ENCODE assay signal across 8 cellular contexts in genomic region chr10:11270135-11270857, GRCh38.
DNase-seq lines count a peak whose midpoint lies in the region; ATAC-seq, FAIRE-seq and TF ChIP-seq lines count a peak whose summit lies in the region.

No MANE protein-coding gene starts in this region.

- peak; percentile 92 for TF ChIP-seq CTCF in WERI-Rb-1 (IDR thresholded peaks at IDR 0.05; ENCODE audit: low read depth, low read length)
- TF ChIP-seq CTCF in brain microvascular endothelial cell (IDR thresholded peaks at IDR 0.05; ENCODE audit: low read depth, low read length, missing control alignments): peak; percentile 98
- peak; percentile 93 to 97 (median 96) for TF ChIP-seq CTCF in keratinocyte (optimal IDR thresholded peaks at IDR 0.05 in 1 of 3, IDR thresholded peaks at IDR 0.05 in 1 of 3, conservative IDR thresholded peaks at IDR 0.05 in 1 of 3; ENCODE audit: extremely low read depth in 1 of 3, insufficient read depth in 2 of 3, low read length in 3 of 3)

- no peak overlapping the region for H3K4me2 ChIP-seq in keratinocyte (ENCODE audit: control insufficient read depth, extremely low read depth, insufficient read depth, low read depth, low read length)

- peak; percentile 71 for FAIRE-seq in keratinocyte (lab: Jason Lieb, UNC)

- peak; percentile 39 for ATAC-seq in GM21423 (IDR thresholded peaks at IDR 0.05; ENCODE audit: unreplicated experiment)

- no peaks in the 10 kb centered on the region for H3K79me2 ChIP-seq in keratinocyte (ENCODE audit: control insufficient read depth, insufficient read depth, low read length)

- H3K36me3 ChIP-seq in WERI-Rb-1: no peaks in the 10 kb centered on the region
- no peaks in the 10 kb centered on the region for H3K36me3 ChIP-seq in brain microvascular endothelial cell (replicated peaks)
- H3K36me3 ChIP-seq in keratinocyte (ENCODE audit: control insufficient read depth in 2 of 2, extremely low read depth in 1 of 2, insufficient read depth in 2 of 2, low read length in 2 of 2): no peaks in the 10 kb centered on the region

- DNase-seq in Caki2 (ENCODE audit: low read depth) (peak; percentile 47), WERI-Rb-1 (peak; percentile 75), brain microvascular endothelial cell (peak; percentile 66), keratinocyte (ENCODE audit: low read depth, low spot score) (no peak), NCI-H345 (lab: John Stamatoyannopoulos, UW) (no peak)
- DNase-seq in stimulated activated CD4-positive, alpha-beta T cell treated with anti-CD3 and anti-CD28 coated beads, Interleukin-2, amount 100 ng/mL, for 4 hours (ENCODE audit: low read depth): peak; percentile 61

- dilution Hi-C loops in keratinocyte (cut with MboI; ENCODE audit: extremely low pct_ligation_motif_present, low sequenced_read_pairs): no loop called here

- TF ChIP-seq EP300 in Ishikawa (IDR thresholded peaks at IDR 0.05; ENCODE audit: borderline replicate concordance): no peak

- H2AFZ ChIP-seq in keratinocyte (ENCODE audit: control insufficient read depth, low read length): no peak overlapping the region

- H3K9me1 ChIP-seq in keratinocyte (ENCODE audit: control insufficient read depth, extremely low read depth, insufficient read depth, low read length): no peaks in the 10 kb centered on the region

- H3K27ac ChIP-seq in WERI-Rb-1: no peak overlapping the region
- H3K27ac ChIP-seq in brain microvascular endothelial cell: no peak overlapping the region
- no peak overlapping the region for H3K27ac ChIP-seq in keratinocyte (ENCODE audit: control insufficient read depth, insufficient read depth, low read length)

- no peaks in the 10 kb centered on the region for H3K27me3 ChIP-seq in WERI-Rb-1 (ENCODE audit: insufficient read depth, low read depth, severe bottlenecking)
- no peaks in the 10 kb centered on the region for H3K27me3 ChIP-seq in brain microvascular endothelial cell (replicated peaks)
- no peaks in the 10 kb centered on the region for H3K27me3 ChIP-seq in keratinocyte (ENCODE audit: control insufficient read depth, extremely low read depth, insufficient read depth, low read length)

- H3K4me1 ChIP-seq in keratinocyte (ENCODE audit: control insufficient read depth, extremely low read depth, insufficient read depth, low read length): no peaks in the 10 kb centered on the region

- no peaks in the 10 kb centered on the region for H4K20me1 ChIP-seq in keratinocyte (ENCODE audit: control insufficient read depth, extremely low read depth, insufficient read depth, low read length)

- H3K9me3 ChIP-seq in WERI-Rb-1 (ENCODE audit: severe bottlenecking) (no peaks in the 10 kb centered on the region), keratinocyte (ENCODE audit: control insufficient read depth, low read depth, low read length) (no peaks in the 10 kb centered on the region)

- no peak overlapping the region for H3K4me3 ChIP-seq in WERI-Rb-1 (ENCODE audit: low read depth, low read length)
- H3K4me3 ChIP-seq in brain microvascular endothelial cell (ENCODE audit: low read depth, low read length): no peak overlapping the region
- no peak overlapping the region for H3K4me3 ChIP-seq in keratinocyte (ENCODE audit: control insufficient read depth in 2 of 3, extremely low read depth in 1 of 3, insufficient read depth in 2 of 3, low read depth in 1 of 3, low read length in 3 of 3)

- in situ Hi-C loops in Caki2 (cut with HindIII; ENCODE audit: low pct_unique_long_range_greater_than_20kb, low sequenced_read_pairs): no loop called here
- in situ Hi-C loops in brain microvascular endothelial cell (cut with HindIII; ENCODE audit: low pct_ligation_motif_present, low sequenced_read_pairs): no loop called here

- no peak overlapping the region for H3K9ac ChIP-seq in keratinocyte (ENCODE audit: control insufficient read depth, extremely low read depth, insufficient read depth, low read length)

- peak; percentile 83 for TF ChIP-seq RAD21 in Ishikawa (IDR thresholded peaks at IDR 0.05; ENCODE audit: low read depth)

TF ChIP-seq in Ishikawa, 13 proteins besides CTCF, POLR2A, EP300 and RAD21:
- no peak for TF ChIP-seq TAF1 (IDR thresholded peaks at IDR 0.05; ENCODE audit: low read depth)
- no peak for TF ChIP-seq REST (IDR thresholded peaks at IDR 0.05; ENCODE audit: low read depth)
- TF ChIP-seq EGR1 (IDR thresholded peaks at IDR 0.05): no peak
- TF ChIP-seq YY1 (IDR thresholded peaks at IDR 0.05; ENCODE audit: low read depth): no peak
- TF ChIP-seq FOXM1 (IDR thresholded peaks at IDR 0.05; ENCODE audit: borderline replicate concordance, low read depth): no peak
- TF ChIP-seq CEBPB (IDR thresholded peaks at IDR 0.05): no peak
- no peak for TF ChIP-seq ZBTB7A (IDR thresholded peaks at IDR 0.05; ENCODE audit: low read depth)
- TF ChIP-seq MAX (IDR thresholded peaks at IDR 0.05): no peak
- TF ChIP-seq CREB1 (IDR thresholded peaks at IDR 0.05; ENCODE audit: low read depth): no peak
- TF ChIP-seq NFIC (IDR thresholded peaks at IDR 0.05): no peak
- TF ChIP-seq USF1 (IDR thresholded peaks at IDR 0.05): no peak
- no peak for TF ChIP-seq TCF12 (IDR thresholded peaks at IDR 0.05; ENCODE audit: low read depth)
TF ChIP-seq in Ishikawa: peak in this region for 0.

Comparison
In these comparisons a context has a peak if more than half of its experiments do, and no peak if none do; other contexts are left out.
1. DNase-seq: peak in Caki2 (single experiment), WERI-Rb-1 (single experiment), brain microvascular endothelial cell (single experiment) and stimulated activated CD4-positive, alpha-beta T cell treated with anti-CD3 and anti-CD28 coated beads, Interleukin-2, amount 100 ng/mL, for 4 hours (single experiment); none in keratinocyte (single experiment) and NCI-H345 (single experiment).
2. Peak in every context shown above with its lines, with median percentiles within 50 percentile points of each other: CTCF ChIP-seq.